ENCODE assay signal across 8 cellular contexts in genomic region chr6:167827062-167827587, GRCh38. TPM values are rescaled to one million over a fixed set of nuclear protein-coding genes. Genes with fewer than 3 reads are reported as not detected.
DNase-seq lines count a peak whose midpoint lies in the region; ATAC-seq and TF ChIP-seq lines count a peak whose summit lies in the region.

No MANE protein-coding gene starts in this region.

- H3K27ac Mint-ChIP-seq in activated CD4-positive, alpha-beta T cell treated with anti-CD3 and anti-CD28 coated beads for 36 hours = no peak overlapping the region
- peak overlapping the region in 1 of 3 donors; percentile 76 for H3K27ac Mint-ChIP-seq in IgD-negative memory B cell

- peaks cover 44% of the 10 kb centered on the region for H3K79me2 ChIP-seq in GM23248 (ENCODE audit: insufficient read depth)

- TF ChIP-seq CTCF in brain microvascular endothelial cell (IDR thresholded peaks at IDR 0.05; ENCODE audit: low read depth, low read length, missing control alignments) (no peak), lower leg skin (IDR thresholded peaks at IDR 0.05) (no peak), vagina (IDR thresholded peaks at IDR 0.05) (no peak)

- peaks cover 23% of the 10 kb centered on the region for H3F3A ChIP-seq in GM23248 (ENCODE audit: insufficient read depth)

- no peak overlapping the region for H3K27ac ChIP-seq in GM23248
- H3K27ac ChIP-seq in brain microvascular endothelial cell = no peak overlapping the region
- H3K27ac ChIP-seq in vagina = peak overlapping the region; percentile 78

- peak; percentile 19 for ATAC-seq in activated CD4-positive, alpha-beta T cell treated with anti-CD3 and anti-CD28 coated beads for 36 hours

- no peak for DNase-seq in activated CD4-positive, alpha-beta T cell treated with anti-CD3 and anti-CD28 coated beads for 36 hours
- no peak for DNase-seq in activated CD4-positive, alpha-beta T cell treated with anti-CD3 and anti-CD28 coated beads, Interleukin-2, amount 50 U/mL, for 4 hours
- DNase-seq in GM23248 (peak; percentile 72), brain microvascular endothelial cell (no peak), lower leg skin (ENCODE audit: low spot score in 2 of 2) (peak in 1 of 2 donors; percentile 88), vagina (ENCODE audit: extremely low spot score in 2 of 2) (no peak), NCI-H2029 (lab: John Stamatoyannopoulos, UW) (no peak)

- H2AFZ ChIP-seq in GM23248 = no peak overlapping the region

- H3K36me3 ChIP-seq in GM23248 (ENCODE audit: low read depth) (no peaks in the 10 kb centered on the region), brain microvascular endothelial cell (replicated peaks) (no peaks in the 10 kb centered on the region), vagina (no peaks in the 10 kb centered on the region)

- 0 out of 2 replicates have a peak, but pooled peaks cover 7% of the 10 kb centered on the region for H3K4me1 ChIP-seq in GM23248 (ENCODE audit: insufficient read depth)
- peaks cover 17% of the 10 kb centered on the region for H3K4me1 ChIP-seq in vagina

- peak overlapping the region; percentile 77 for H3K4me3 ChIP-seq in GM23248
- H3K4me3 ChIP-seq in brain microvascular endothelial cell (ENCODE audit: low read depth, low read length) = peak overlapping the region; percentile 73
- peak overlapping the region; percentile 41 for H3K4me3 ChIP-seq in lower leg skin (ENCODE audit: low read depth, poor library complexity, severe bottlenecking)
- H3K4me3 ChIP-seq in vagina = peak overlapping the region; percentile 54 to 78

- POLR2A ChIA-PET in activated CD4-positive, alpha-beta T cell treated with anti-CD3 and anti-CD28 coated beads for 36 hours (lab: Charles Lee) = no interaction called here

- H3K27me3 Mint-ChIP-seq in activated CD4-positive, alpha-beta T cell treated with anti-CD3 and anti-CD28 coated beads for 36 hours = peaks cover 56% of the 10 kb centered on the region
- peaks cover 14% of the 10 kb centered on the region for H3K27me3 Mint-ChIP-seq in IgD-negative memory B cell

- H3K27me3 ChIP-seq in GM23248 (replicated peaks; ENCODE audit: insufficient read depth) (no peaks in the 10 kb centered on the region), brain microvascular endothelial cell (replicated peaks) (no peaks in the 10 kb centered on the region), vagina (no peaks in the 10 kb centered on the region)

- no peaks in the 10 kb centered on the region for H3K9me3 Mint-ChIP-seq in activated CD4-positive, alpha-beta T cell treated with anti-CD3 and anti-CD28 coated beads for 36 hours (ENCODE audit: low read depth)
- no peaks in the 10 kb centered on the region for H3K9me3 Mint-ChIP-seq in IgD-negative memory B cell

- H3K9me3 ChIP-seq in GM23248 (ENCODE audit: low read depth) (no peaks in the 10 kb centered on the region), vagina (no peaks in the 10 kb centered on the region)

- no peaks in the 10 kb centered on the region for H3K36me3 Mint-ChIP-seq in activated CD4-positive, alpha-beta T cell treated with anti-CD3 and anti-CD28 coated beads for 36 hours (ENCODE audit: low read depth)
- H3K36me3 Mint-ChIP-seq in IgD-negative memory B cell = no peaks in the 10 kb centered on the region

- H3K9ac ChIP-seq in GM23248 = no peak overlapping the region

- 1% methylated on average over 49 of the region's 77 CpGs; no CpG with 5 or more reads in 1 of the 2 experiments for WGBS in GM23248 (ENCODE audit: low coverage in 1 of 2, low lambda C conversion rate in 2 of 2, missing lambda C conversion rate in 2 of 2), 2 experiments
- no CpG with 5 or more reads among the region's 77 CpGs for WGBS in lower leg skin, 2 donors

- H4K20me1 ChIP-seq in GM23248 (ENCODE audit: insufficient read depth) = peaks cover 13% of the 10 kb centered on the region

- intact Hi-C loops in activated CD4-positive, alpha-beta T cell treated with anti-CD3 and anti-CD28 coated beads for 36 hours (cut with DNase I, micrococcal nuclease) = loop anchor here (2.0 to 10.0 kb wide), 5 partner anchors 120 to 1898 kb away; partner anchors contain the start of genes CEP43 (in 1 of the 2), MPC1 (in 1 of the 2) and PHF10 (in 1 of the 2)
- intact Hi-C loops in lower leg skin (cut with DNase I; ENCODE audit: low total_unique reads) (no loop called here), vagina (cut with DNase I) (loop anchor here (5.0 kb wide), 1 partner anchor 1395 kb away; no protein-coding TSS in a partner anchor)

- H3K4me1 Mint-ChIP-seq in activated CD4-positive, alpha-beta T cell treated with anti-CD3 and anti-CD28 coated beads for 36 hours = peaks cover 27% of the 10 kb centered on the region
- peaks cover 16 to 19% (median 18%) of the 10 kb centered on the region in 3 donors for H3K4me1 Mint-ChIP-seq in IgD-negative memory B cell

- no peak overlapping the region for H3K4me2 ChIP-seq in GM23248 (ENCODE audit: unreplicated experiment)

- no peak for TF ChIP-seq POLR2A in lower leg skin (IDR thresholded peaks at IDR 0.05)
- TF ChIP-seq POLR2A in vagina (IDR thresholded peaks at IDR 0.05) = no peak

- H3K4me3 Mint-ChIP-seq in activated CD4-positive, alpha-beta T cell treated with anti-CD3 and anti-CD28 coated beads for 36 hours = peak overlapping the region; percentile 72
- H3K4me3 Mint-ChIP-seq in IgD-negative memory B cell = peak overlapping the region in 3 of 4 donors; percentile 84 to 93 (median 92)

- H3K9me2 ChIP-seq in GM23248 (ENCODE audit: insufficient read depth) = no peaks in the 10 kb centered on the region

- CTCF ChIA-PET in activated CD4-positive, alpha-beta T cell treated with anti-CD3 and anti-CD28 coated beads for 36 hours (lab: Charles Lee) = interaction anchor here (0.6 kb wide), 1 partner anchor 11 kb away, joined by 3 read pairs; no protein-coding TSS in a partner anchor

- in situ Hi-C loops in GM23248 (cut with MboI) = no loop called here
- in situ Hi-C loops in brain microvascular endothelial cell (cut with HindIII; ENCODE audit: low pct_ligation_motif_present, low sequenced_read_pairs) = no loop called here

RNA-seq across cellular contexts. Expression of gene AFDN, which starts 0.4 kb away (rescaled TPM):
- total RNA-seq in activated CD4-positive, alpha-beta T cell treated with anti-CD3 and anti-CD28 coated beads for 36 hours = 10 to 100 TPM; 11.9 to 14.0 TPM
- 13.8 and 26.2 TPM in 2 replicates for total RNA-seq in GM23248 (2014; rRNA removed; shearing (Covaris generic))
- 4.5 and 5.4 TPM in 2 replicates for polyA plus RNA-seq in GM23248 (2016; fragmentation: Nextera tagmentation; extraction: Ambion mirVana)
- polyA plus RNA-seq in IgD-negative memory B cell = 5.7 TPM
- 100 to 1,000 TPM; 137 to 213 (median 168) TPM for total RNA-seq in lower leg skin
- 162 TPM for total RNA-seq in vagina
